Comparison of ENCODE assay signal across 10 cellular contexts in the genomic region with DNA sequence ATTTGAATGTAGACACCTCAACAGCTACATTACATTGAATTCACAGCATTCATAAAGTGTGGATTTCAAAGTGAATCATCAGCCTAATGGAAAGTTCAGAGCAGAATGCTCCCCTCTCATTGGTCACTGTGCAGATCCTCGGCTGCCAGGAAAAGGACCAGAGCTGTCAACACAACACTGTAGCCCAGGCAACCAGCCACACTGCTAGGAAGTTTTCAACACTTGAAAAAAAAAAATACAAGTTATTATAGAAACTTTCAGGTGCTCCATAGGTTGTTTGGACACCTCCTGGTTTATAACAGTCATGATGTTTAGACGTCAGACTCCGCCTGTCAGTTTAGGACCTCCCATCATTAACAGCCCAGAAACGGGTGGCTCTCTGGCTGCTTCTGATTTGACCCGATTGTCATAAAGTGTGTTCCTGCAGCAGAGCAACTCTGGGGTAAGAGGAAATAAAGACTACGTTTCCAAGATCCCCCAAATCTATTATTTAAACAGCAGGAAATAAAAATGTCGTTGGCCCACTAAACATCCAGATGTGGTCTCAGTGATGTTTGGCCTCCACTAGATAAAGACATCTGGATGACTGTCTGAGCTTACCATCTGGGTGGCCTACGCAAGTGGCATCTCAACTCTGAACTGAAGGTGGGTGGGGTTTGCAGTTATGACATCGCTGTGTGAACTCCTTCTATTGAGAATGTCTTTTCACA.
DNase-seq lines count a peak whose midpoint lies in the region; ATAC-seq and FAIRE-seq lines count a peak whose summit lies in the region.
"Had no signal": no experiment of that assay in that cellular context is flagged by ENCODE, and none has a peak within 500 bp of the region (broad histone marks: within the 10 kb centered on the region; RNA-seq: fewer than 3 reads in every experiment).

No MANE protein-coding gene starts in this region.

- no peak overlapping the region for H3K23ac ChIP-seq in mesenchymal stem cell (ENCODE audit: low read length in 2 of 2)

- no peak overlapping the region for H3K4ac ChIP-seq in mesenchymal stem cell (ENCODE audit: low read depth in 1 of 2, low read length in 2 of 2)

- H4K20me1 ChIP-seq in BLaER1, result no peaks in the 10 kb centered on the region

- no peak overlapping the region for H3K9ac ChIP-seq in BLaER1
- peak overlapping the region; percentile 74 for H3K9ac ChIP-seq in mesenchymal stem cell (ENCODE audit: low read length)

- POLR2A ChIA-PET in naive thymus-derived CD8-positive, alpha-beta T cell (lab: Charles Lee), result no interaction called here

- H3K27ac Mint-ChIP-seq in naive thymus-derived CD8-positive, alpha-beta T cell, result peak overlapping the region in 1 of 10 donors; percentile 5

- no peak overlapping the region for H3K14ac ChIP-seq in mesenchymal stem cell (ENCODE audit: low read length in 2 of 2)

- H2AK5ac ChIP-seq in mesenchymal stem cell (ENCODE audit: low read length, severe bottlenecking), result no peak overlapping the region

- H3K4me1 Mint-ChIP-seq in naive thymus-derived CD8-positive, alpha-beta T cell, result peaks cover 0 to 4% (median 0%) of the 10 kb centered on the region in 4 donors

- no peak overlapping the region for H2BK15ac ChIP-seq in mesenchymal stem cell (ENCODE audit: low read depth, poor library complexity, severe bottlenecking)

- 80% methylated on average over 7 of the region's 9 CpGs for WGBS in mesenchymal stem cell

- DNase-seq in MG63, result peak; percentile 72
- peak; percentile 40 for DNase-seq in cerebellar cortex (ENCODE audit: low spot score)
- peak; percentile 94 for DNase-seq in mesenchymal stem cell
- DNase-seq in GM19239 (ENCODE audit: insufficient read length, low spot score), result no peak
- no peak for DNase-seq in naive thymus-derived CD8-positive, alpha-beta T cell
- DNase-seq in germinal center (ENCODE audit: low spot score), result no peak
- no peak for DNase-seq in hypothalamus (lab: John Stamatoyannopoulos, UW)
- DNase-seq: MV-4-11, retina had no signal

- no peak overlapping the region for H2AFZ ChIP-seq in mesenchymal stem cell (ENCODE audit: low read depth, low read length)

- H4K91ac ChIP-seq in mesenchymal stem cell (ENCODE audit: low read length), result no peak overlapping the region

- no peaks in the 10 kb centered on the region for H3K79me1 ChIP-seq in mesenchymal stem cell (replicated peaks; ENCODE audit: low read length, poor library complexity, severe bottlenecking)

- no peak overlapping the region for H4K8ac ChIP-seq in mesenchymal stem cell (ENCODE audit: low read length)

- H3K36me3 ChIP-seq in BLaER1, result no peaks in the 10 kb centered on the region
- H3K36me3 ChIP-seq in MG63, result no peaks in the 10 kb centered on the region
- H3K36me3 ChIP-seq in mesenchymal stem cell (ENCODE audit: control insufficient read depth in 1 of 2, insufficient read depth in 2 of 2, low read depth in 1 of 2, low read length in 2 of 2), result no peaks in the 10 kb centered on the region

- no peak overlapping the region for H2BK120ac ChIP-seq in mesenchymal stem cell (ENCODE audit: low read depth, low read length)

- H3K4me3 ChIP-seq in BLaER1 (no peak overlapping the region), MG63 (no peak overlapping the region), mesenchymal stem cell (ENCODE audit: insufficient read depth in 1 of 2, low read depth in 1 of 2, low read length in 2 of 2) (no peak overlapping the region)

- H2BK5ac ChIP-seq in mesenchymal stem cell (ENCODE audit: low read depth, low read length, poor library complexity, severe bottlenecking), result no peak overlapping the region

- no peaks in the 10 kb centered on the region for H3K27me3 ChIP-seq in BLaER1
- H3K27me3 ChIP-seq in MG63, result no peaks in the 10 kb centered on the region
- H3K27me3 ChIP-seq in mesenchymal stem cell (ENCODE audit: control insufficient read depth in 1 of 2, insufficient read depth in 1 of 2, low read length in 2 of 2), result no peaks in the 10 kb centered on the region

- H3K4me3 Mint-ChIP-seq in naive thymus-derived CD8-positive, alpha-beta T cell, result no peak overlapping the region

- no peak overlapping the region for H3K18ac ChIP-seq in mesenchymal stem cell (ENCODE audit: low read depth in 1 of 2, low read length in 2 of 2)

- H3K9me3 ChIP-seq in BLaER1 (no peaks in the 10 kb centered on the region), MG63 (no peaks in the 10 kb centered on the region), mesenchymal stem cell (ENCODE audit: control insufficient read depth, low read length) (no peaks in the 10 kb centered on the region)

- ATAC-seq in naive thymus-derived CD8-positive, alpha-beta T cell, result no peak

- no peak for FAIRE-seq in GM19239 (lab: Jason Lieb, UNC)

- H3K27me3 Mint-ChIP-seq in naive thymus-derived CD8-positive, alpha-beta T cell, result peaks cover 0 to 7% (median 0%) of the 10 kb centered on the region in 5 donors

- no peaks in the 10 kb centered on the region for H3K36me3 Mint-ChIP-seq in naive thymus-derived CD8-positive, alpha-beta T cell

- H3K27ac ChIP-seq in BLaER1 (no peak overlapping the region), mesenchymal stem cell (ENCODE audit: low read length, poor library complexity, severe bottlenecking) (no peak overlapping the region)

- no peak overlapping the region for H2BK12ac ChIP-seq in mesenchymal stem cell (ENCODE audit: low read length in 2 of 2)

- H3K4me2 ChIP-seq in BLaER1 (peak overlapping the region; percentile 17), mesenchymal stem cell (ENCODE audit: low read length, poor library complexity, severe bottlenecking) (no peak overlapping the region)

- H3K9me3 Mint-ChIP-seq in naive thymus-derived CD8-positive, alpha-beta T cell, result no peaks in the 10 kb centered on the region

- no peaks in the 10 kb centered on the region for H3K4me1 ChIP-seq in BLaER1
- no peaks in the 10 kb centered on the region for H3K4me1 ChIP-seq in mesenchymal stem cell (ENCODE audit: control insufficient read depth, insufficient read depth, low read depth, low read length)

Comparison
In these comparisons a context has a peak if more than half of its experiments do, and no peak if none do; other contexts are left out.
1. DNase-seq: peak in MG63 (single experiment), cerebellar cortex (single experiment) and mesenchymal stem cell (single experiment); none in GM19239 (single experiment), naive thymus-derived CD8-positive, alpha-beta T cell (0 of 10), germinal center (single experiment) and hypothalamus (0 of 51).